ENCODE assay signal across 8 cellular contexts in the genomic region with DNA sequence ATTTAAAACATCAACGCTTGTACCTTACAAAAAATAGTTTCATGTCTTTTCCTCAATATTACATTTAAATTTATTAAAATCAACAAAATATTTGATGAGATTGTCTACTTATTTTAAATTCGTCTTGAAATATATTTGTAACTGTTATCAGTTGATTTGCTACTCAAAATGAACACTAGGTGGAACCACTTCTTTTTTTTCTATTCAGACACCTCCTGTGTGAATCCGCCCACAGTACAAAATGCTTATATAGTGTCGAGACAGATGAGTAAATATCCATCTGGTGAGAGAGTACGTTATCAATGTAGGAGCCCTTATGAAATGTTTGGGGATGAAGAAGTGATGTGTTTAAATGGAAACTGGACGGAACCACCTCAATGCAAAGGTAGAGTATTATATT. TPM values are rescaled to one million over a fixed set of nuclear protein-coding genes. Genes with fewer than 3 reads are reported as not detected.
DNase-seq lines count a peak whose midpoint lies in the region; ATAC-seq, FAIRE-seq and TF ChIP-seq lines count a peak whose summit lies in the region.
"Not testable (repeated sequence)": the region's sequence is repeated elsewhere in the genome, so short reads cannot be mapped to it uniquely, and the experiment has no call there.

No MANE protein-coding gene starts in this region.

- intact Hi-C loops in OCI-LY7 (cut with micrococcal nuclease; ENCODE audit: unreplicated experiment); kidney (cut with DNase I): not testable (repeated sequence)

- H3K79me2 ChIP-seq in OCI-LY7 (ENCODE audit: insufficient read depth, low read depth, low read length) = not testable (repeated sequence)

- ATAC-seq in GM21786 (IDR thresholded peaks at IDR 0.05; ENCODE audit: unreplicated experiment) (peak; percentile 82), HG03457 (IDR thresholded peaks at IDR 0.05; ENCODE audit: unreplicated experiment) (peak; percentile 69)

- peak; percentile 23 for TF ChIP-seq CTCF in GM12873 (IDR thresholded peaks at IDR 0.05; ENCODE audit: insufficient read depth, low read depth, low read length, missing control alignments)
- TF ChIP-seq CTCF in OCI-LY7 (conservative IDR thresholded peaks at IDR 0.05; ENCODE audit: low read length) = peak; percentile 68
- peak; percentile 13 for TF ChIP-seq CTCF in kidney (IDR thresholded peaks at IDR 0.05; ENCODE audit: borderline replicate concordance, extremely low read depth, insufficient read depth)

- not testable (repeated sequence) for BruUV-seq in OCI-LY7 (replicated peaks; lab: Mats Ljungman, UMichigan)

- DNase-seq in NCI-H146 treated with DMSO at 0.1 percent for 48 hours (lab: John Stamatoyannopoulos, UW; ENCODE audit: unreplicated experiment) (peak; percentile 45), OCI-LY7 (ENCODE audit: low spot score) (peak; percentile 30), T47D (ENCODE audit: low read depth in 1 of 2, low spot score in 1 of 2) (peak; percentile 45 to 74)
- DNase-seq in kidney = not testable (repeated sequence)

- not testable (repeated sequence) for H4K20me1 ChIP-seq in OCI-LY7 (ENCODE audit: insufficient read depth, low read length)

- not testable (repeated sequence) for H3K4me3 ChIP-seq in OCI-LY7 (ENCODE audit: low read depth, low read length, poor library complexity, severe bottlenecking); kidney (ENCODE audit: low read length in 2 of 2)

- in situ Hi-C loops in T47D (cut with HindIII; ENCODE audit: low pct_unique_long_range_greater_than_20kb, low sequenced_read_pairs) = not testable (repeated sequence)

- H3K4me1 ChIP-seq in OCI-LY7 (ENCODE audit: insufficient read depth, low read length, poor library complexity, severe bottlenecking); kidney (ENCODE audit: control insufficient read depth in 1 of 2, insufficient read depth in 1 of 2, low read depth in 1 of 2, low read length in 2 of 2): not testable (repeated sequence)

- H3K27ac ChIP-seq in OCI-LY7 (ENCODE audit: low read depth, low read length, poor library complexity, severe bottlenecking); kidney (ENCODE audit: low read depth in 2 of 2, low read length in 2 of 2): not testable (repeated sequence)

- not testable (repeated sequence) for H2AFZ ChIP-seq in OCI-LY7 (ENCODE audit: low read length)

- not testable (repeated sequence) for H3K9me3 ChIP-seq in OCI-LY7 (ENCODE audit: low read length); kidney (ENCODE audit: control insufficient read depth in 1 of 2, low read length in 2 of 2)

- FAIRE-seq in A204.1 (lab: Jason Lieb, UNC) = peak; percentile 99
- FAIRE-seq in kidney (lab: Jason Lieb, UNC) = peak; percentile 97

- H3K4me2 ChIP-seq in OCI-LY7 (ENCODE audit: low read length) = not testable (repeated sequence)

- POLR2A ChIA-PET in OCI-LY7 (lab: Charles Lee) = not testable (repeated sequence)

- CTCF ChIA-PET in OCI-LY7 (lab: Charles Lee; ENCODE audit: unreplicated experiment) = not testable (repeated sequence)

- H3K9ac ChIP-seq in kidney (ENCODE audit: low read length in 2 of 2) = not testable (repeated sequence)

- not testable (repeated sequence) for H3K36me3 ChIP-seq in OCI-LY7 (ENCODE audit: insufficient read depth, low read length); kidney (ENCODE audit: control insufficient read depth in 1 of 2, insufficient read depth in 2 of 2, low read length in 2 of 2)

- not testable (repeated sequence) for H3K9me2 ChIP-seq in OCI-LY7 (ENCODE audit: insufficient read depth, low read length)

RNA-seq across cellular contexts. Expression of gene CFHR3, which starts 31.4 kb away (rescaled TPM):
- not detected in 2 replicates for total RNA-seq in OCI-LY7 (2014; rRNA removed; shearing (Covaris generic))
- total RNA-seq in OCI-LY7 (2022) (not detected in 2 replicates), kidney (2.1 TPM)
- not detected for polyA plus RNA-seq in kidney (ENCODE audit: insufficient read depth, low read depth, low replicate concordance)

Comparison
In these comparisons a context has a peak if more than half of its experiments do, and no peak if none do; other contexts are left out.
1. CTCF ChIP-seq: peak in every context shown above with its lines; median percentile 68 in OCI-LY7; 23 in GM12873; 13 in kidney.